20 cellular contexts compared by ENCODE assay signal in genomic region chr1:24941566-24941965, GRCh38. TPM values are rescaled to one million over a fixed set of nuclear protein-coding genes. Genes with fewer than 3 reads are reported as not detected.
A peak's percentile ranks its signal among the peaks of the same experiment; 100 is the strongest.
DNase-seq lines count a peak whose midpoint lies in the region; ATAC-seq and TF ChIP-seq lines count a peak whose summit lies in the region.
"Had no signal": no experiment of that assay in that cellular context is flagged by ENCODE, and none has a peak within 500 bp of the region (broad histone marks: within the 10 kb centered on the region; RNA-seq: fewer than 3 reads in every experiment).

No MANE protein-coding gene starts in this region.

- peaks cover 33% of the 10 kb centered on the region for H3K36me3 Mint-ChIP-seq in CD8-positive, alpha-beta T cell
- H3K36me3 Mint-ChIP-seq in activated CD8-positive, alpha-beta T cell treated with anti-CD3 and anti-CD28 coated beads, Interleukin-2, amount 10 ng/mL, durations not matched to agents 7 days and 5 days (ENCODE audit: low read depth) = peaks cover 90% of the 10 kb centered on the region
- peaks cover 9% of the 10 kb centered on the region for H3K36me3 Mint-ChIP-seq in central memory CD8-positive, alpha-beta T cell (ENCODE audit: insufficient read depth)

- peaks cover 2% of the 10 kb centered on the region for H3K27me3 ChIP-seq in BLaER1
- no peaks in the 10 kb centered on the region for H3K27me3 ChIP-seq in CD8-positive, alpha-beta T cell (ENCODE audit: insufficient read depth, low read length)

- H3K9me2 ChIP-seq in OCI-LY7 (ENCODE audit: insufficient read depth, low read length) = no peaks in the 10 kb centered on the region

- intact Hi-C loops in CD8-positive, alpha-beta T cell (cut with DNase I, micrococcal nuclease) = no loop called here
- intact Hi-C loops in OCI-LY7 (cut with micrococcal nuclease; ENCODE audit: unreplicated experiment) = no loop called here

- H3K27ac Mint-ChIP-seq in CD8-positive, alpha-beta T cell = peak overlapping the region; percentile 64
- peak overlapping the region; percentile 70 for H3K27ac Mint-ChIP-seq in activated CD8-positive, alpha-beta T cell treated with anti-CD3 and anti-CD28 coated beads, Interleukin-2, amount 10 ng/mL, durations not matched to agents 7 days and 5 days
- H3K27ac Mint-ChIP-seq in central memory CD8-positive, alpha-beta T cell (ENCODE audit: low read depth) = peak overlapping the region; percentile 53
- H3K27ac Mint-ChIP-seq: CD4-positive, alpha-beta T cell had no signal

- no peak overlapping the region for H3K4me3 ChIP-seq in BLaER1
- H3K4me3 ChIP-seq in CD8-positive, alpha-beta T cell (ENCODE audit: low read depth, low read length) = no peak overlapping the region
- no peak overlapping the region for H3K4me3 ChIP-seq in OCI-LY7 (ENCODE audit: low read depth, low read length, poor library complexity, severe bottlenecking)

- DNase-seq in CD8-positive, alpha-beta T cell = no peak
- DNase-seq in activated CD8-positive, alpha-beta T cell treated with anti-CD3 and anti-CD28 coated beads, Interleukin-2, amount 10 ng/mL, durations not matched to agents 7 days and 5 days = no peak
- no peak for DNase-seq in central memory CD8-positive, alpha-beta T cell (ENCODE audit: low spot score in 2 of 2)
- DNase-seq in OCI-LY7 (ENCODE audit: low spot score) (no peak), NCI-H2227 (lab: John Stamatoyannopoulos, UW; ENCODE audit: unreplicated experiment) (no peak), Ammon's horn (ENCODE audit: low spot score) (no peak)
- DNase-seq: Calu3; CD4-positive, alpha-beta T cell; GF-D8; GOT3; KG1; NCI-H187; NCI-H2107; NCI-H2227 treated with DMSO at 0.1 percent for 48 hours; NCI-H524; NCI-H82; SIG-M5 had no signal

- H3K79me2 ChIP-seq in OCI-LY7 (ENCODE audit: insufficient read depth, low read depth, low read length) = no peaks in the 10 kb centered on the region

- TF ChIP-seq CTCF in CD8-positive, alpha-beta T cell (IDR thresholded peaks at IDR 0.05) = no peak
- TF ChIP-seq CTCF in OCI-LY7 (conservative IDR thresholded peaks at IDR 0.05; ENCODE audit: low read length) = no peak

- H3K4me2 ChIP-seq in BLaER1 (peak overlapping the region; percentile 81), OCI-LY7 (ENCODE audit: low read length) (no peak overlapping the region)

- peak; percentile 16 for ATAC-seq in CD8-positive, alpha-beta T cell
- ATAC-seq in activated CD8-positive, alpha-beta T cell treated with anti-CD3 and anti-CD28 coated beads, Interleukin-2, amount 10 ng/mL, durations not matched to agents 7 days and 5 days = peak; percentile 17
- no peak for ATAC-seq in central memory CD8-positive, alpha-beta T cell (replicated peaks; ENCODE audit: extremely low read depth, poor library complexity, severe bottlenecking)
- ATAC-seq in HG02623 (IDR thresholded peaks at IDR 0.05; ENCODE audit: unreplicated experiment) = no peak

- H3K9me3 ChIP-seq in BLaER1 (no peaks in the 10 kb centered on the region), OCI-LY7 (ENCODE audit: low read length) (no peaks in the 10 kb centered on the region)
- no peaks in the 10 kb centered on the region for H3K9me3 ChIP-seq in CD8-positive, alpha-beta T cell (ENCODE audit: low read length)

- no TSS peak for BruUV-seq in OCI-LY7 (replicated peaks; lab: Mats Ljungman, UMichigan)

- H3K27me3 Mint-ChIP-seq in CD8-positive, alpha-beta T cell (ENCODE audit: low read depth) = no peaks in the 10 kb centered on the region
- H3K27me3 Mint-ChIP-seq in activated CD8-positive, alpha-beta T cell treated with anti-CD3 and anti-CD28 coated beads, Interleukin-2, amount 10 ng/mL, durations not matched to agents 7 days and 5 days (ENCODE audit: low read depth) = no peaks in the 10 kb centered on the region
- no peaks in the 10 kb centered on the region for H3K27me3 Mint-ChIP-seq in central memory CD8-positive, alpha-beta T cell
- H3K27me3 Mint-ChIP-seq: CD4-positive, alpha-beta T cell had no signal

- H3K36me3 ChIP-seq in BLaER1 (no peaks in the 10 kb centered on the region), OCI-LY7 (ENCODE audit: insufficient read depth, low read length) (no peaks in the 10 kb centered on the region)
- H3K36me3 ChIP-seq in CD8-positive, alpha-beta T cell (ENCODE audit: insufficient read depth, low read length) = peaks cover 3% of the 10 kb centered on the region

- peaks cover 39% of the 10 kb centered on the region for H3K4me1 Mint-ChIP-seq in CD8-positive, alpha-beta T cell (ENCODE audit: low read depth)
- H3K4me1 Mint-ChIP-seq in activated CD8-positive, alpha-beta T cell treated with anti-CD3 and anti-CD28 coated beads, Interleukin-2, amount 10 ng/mL, durations not matched to agents 7 days and 5 days (ENCODE audit: low read depth) = peaks cover 89% of the 10 kb centered on the region
- peaks cover 32% of the 10 kb centered on the region for H3K4me1 Mint-ChIP-seq in central memory CD8-positive, alpha-beta T cell

- CTCF ChIA-PET in CD8-positive, alpha-beta T cell (lab: Charles Lee) = interaction anchor here (1.0 to 2.6 kb wide), 6 partner anchors 10 to 159 kb away, joined by 3 to 16 read pairs (median 4); partner anchors contain the start of gene RUNX3
- CTCF ChIA-PET in activated CD8-positive, alpha-beta T cell treated with anti-CD3 and anti-CD28 coated beads, Interleukin-2, amount 10 ng/mL, durations not matched to agents 7 days and 5 days (lab: Charles Lee) = interaction anchor here (0.7 to 7.0 kb wide), 4 partner anchors 9 to 158 kb away, joined by 3 to 28 read pairs (median 8); no protein-coding TSS in a partner anchor
- CTCF ChIA-PET in OCI-LY7 (lab: Charles Lee; ENCODE audit: unreplicated experiment) = no interaction called here

- peaks cover 50% of the 10 kb centered on the region for H3K4me1 ChIP-seq in BLaER1
- no peaks in the 10 kb centered on the region for H3K4me1 ChIP-seq in CD8-positive, alpha-beta T cell (ENCODE audit: insufficient read depth, low read length)
- peaks cover 7% of the 10 kb centered on the region for H3K4me1 ChIP-seq in OCI-LY7 (ENCODE audit: insufficient read depth, low read length, poor library complexity, severe bottlenecking)

- H3K27ac ChIP-seq in BLaER1 (no peak overlapping the region), OCI-LY7 (ENCODE audit: low read depth, low read length, poor library complexity, severe bottlenecking) (no peak overlapping the region)
- no peak overlapping the region for H3K27ac ChIP-seq in CD8-positive, alpha-beta T cell (ENCODE audit: low read depth, low read length)
- H3K27ac ChIP-seq: RWPE1 had no signal

- no peaks in the 10 kb centered on the region for H4K20me1 ChIP-seq in BLaER1
- H4K20me1 ChIP-seq in OCI-LY7 (ENCODE audit: insufficient read depth, low read length) = no peaks in the 10 kb centered on the region

- POLR2A ChIA-PET in CD8-positive, alpha-beta T cell (lab: Charles Lee) = interaction anchor here (1.0 to 1.2 kb wide), 2 partner anchors 11 to 15 kb away, joined by 3 read pairs; partner anchors contain the start of gene RUNX3
- POLR2A ChIA-PET in activated CD8-positive, alpha-beta T cell treated with anti-CD3 and anti-CD28 coated beads, Interleukin-2, amount 10 ng/mL, durations not matched to agents 7 days and 5 days (lab: Charles Lee) = interaction anchor here (0.6 to 1.3 kb wide), 2 partner anchors 24 to 114 kb away, joined by 3 to 5 read pairs; no protein-coding TSS in a partner anchor
- POLR2A ChIA-PET in OCI-LY7 (lab: Charles Lee) = interaction anchor here (0.8 kb wide), 1 partner anchor 159 kb away, joined by 3 read pairs; no protein-coding TSS in a partner anchor

- H3K9me3 Mint-ChIP-seq in CD8-positive, alpha-beta T cell = no peaks in the 10 kb centered on the region
- no peaks in the 10 kb centered on the region for H3K9me3 Mint-ChIP-seq in activated CD8-positive, alpha-beta T cell treated with anti-CD3 and anti-CD28 coated beads, Interleukin-2, amount 10 ng/mL, durations not matched to agents 7 days and 5 days (ENCODE audit: insufficient read depth)
- no peaks in the 10 kb centered on the region for H3K9me3 Mint-ChIP-seq in central memory CD8-positive, alpha-beta T cell
- H3K9me3 Mint-ChIP-seq: CD4-positive, alpha-beta T cell had no signal

- H2AFZ ChIP-seq in OCI-LY7 (ENCODE audit: low read length) = no peak overlapping the region

- no peak overlapping the region for H3K4me3 Mint-ChIP-seq in CD8-positive, alpha-beta T cell
- no peak overlapping the region for H3K4me3 Mint-ChIP-seq in activated CD8-positive, alpha-beta T cell treated with anti-CD3 and anti-CD28 coated beads, Interleukin-2, amount 10 ng/mL, durations not matched to agents 7 days and 5 days
- no peak overlapping the region for H3K4me3 Mint-ChIP-seq in central memory CD8-positive, alpha-beta T cell
- H3K4me3 Mint-ChIP-seq: CD4-positive, alpha-beta T cell had no signal

- H3K9ac ChIP-seq in BLaER1 = no peak overlapping the region; the same call in 1 of the 2 replicates

RNA-seq across cellular contexts. Expression of gene RUNX3, which starts 11.5 kb away (rescaled TPM):
- total RNA-seq in CD8-positive, alpha-beta T cell = 100 to 1,000 TPM; 423 to 424 TPM
- 100 to 1,000 TPM; 144 to 147 TPM for total RNA-seq in activated CD8-positive, alpha-beta T cell treated with anti-CD3 and anti-CD28 coated beads, Interleukin-2, amount 10 ng/mL, durations not matched to agents 7 days and 5 days
- total RNA-seq in OCI-LY7 (2014; rRNA removed; shearing (Covaris generic)) = 9.5 and 12.2 TPM in 2 replicates
- 39.5 and 41.1 TPM in 2 replicates for total RNA-seq in OCI-LY7 (2022)

Comparison
In these comparisons a context has a peak if more than half of its experiments do, and no peak if none do; other contexts are left out.
1. ATAC-seq: peak in CD8-positive, alpha-beta T cell (single experiment) and activated CD8-positive, alpha-beta T cell treated with anti-CD3 and anti-CD28 coated beads, Interleukin-2, amount 10 ng/mL, durations not matched to agents 7 days and 5 days (single experiment); none in central memory CD8-positive, alpha-beta T cell (single experiment) and HG02623 (single experiment).
2. Peak in every context shown above with its lines, with median percentiles within 50 percentile points of each other: H3K27ac Mint-ChIP-seq.